8 cellular contexts compared by ENCODE assay signal in genomic region chr1:44775078-44775929, GRCh38. TPM values are rescaled to one million over a fixed set of nuclear protein-coding genes. Genes with fewer than 3 reads are reported as not detected.
DNase-seq lines count a peak whose midpoint lies in the region; ATAC-seq and TF ChIP-seq lines count a peak whose summit lies in the region.

Gene RPS8, plus strand, starts transcription at chr1:44775540. Its CDS starts 57 bp downstream, at chr1:44775597.

- H3K4me3 Mint-ChIP-seq in activated naive CD4-positive, alpha-beta T cell treated with anti-CD3 and anti-CD28 coated beads, Interleukin-2, amount 50 U/mL, for 24 hours, result peak within 1 kb of the TSS; percentile 97

- H3K27ac Mint-ChIP-seq in activated naive CD4-positive, alpha-beta T cell treated with anti-CD3 and anti-CD28 coated beads, Interleukin-2, amount 50 U/mL, for 24 hours, result peak within 1 kb of the TSS; percentile 99

- peaks cover 30% of the 10 kb centered on the region for H3K36me3 Mint-ChIP-seq in activated naive CD4-positive, alpha-beta T cell treated with anti-CD3 and anti-CD28 coated beads, Interleukin-2, amount 50 U/mL, for 24 hours

- peak within 1 kb of the TSS; percentile 90 for H3K4me3 ChIP-seq in GM08714 (ENCODE audit: low read length)

- peak; percentile 71 for ATAC-seq in HG02571 (IDR thresholded peaks at IDR 0.05; ENCODE audit: unreplicated experiment)
- peak; percentile 88 for ATAC-seq in SK-N-SH treated with all-trans-retinoic acid at 6 μM for 48 hours
- peak; percentile 90 for ATAC-seq in omental fat pad (ENCODE audit: low FRiP score)

- TF ChIP-seq CTCF in omental fat pad (IDR thresholded peaks at IDR 0.05), result no peak

- no peaks in the 10 kb centered on the region for H3K9me3 Mint-ChIP-seq in activated naive CD4-positive, alpha-beta T cell treated with anti-CD3 and anti-CD28 coated beads, Interleukin-2, amount 50 U/mL, for 24 hours

- H3K27me3 Mint-ChIP-seq in activated naive CD4-positive, alpha-beta T cell treated with anti-CD3 and anti-CD28 coated beads, Interleukin-2, amount 50 U/mL, for 24 hours, result no peaks in the 10 kb centered on the region

- H3K4me1 Mint-ChIP-seq in activated naive CD4-positive, alpha-beta T cell treated with anti-CD3 and anti-CD28 coated beads, Interleukin-2, amount 50 U/mL, for 24 hours, result peaks cover 34% of the 10 kb centered on the region

- DNase-seq in NCI-H1048 (lab: John Stamatoyannopoulos, UW) (peak; percentile 89), glomerular visceral epithelial cell (ENCODE audit: extremely low spot score) (peak; percentile 91), omental fat pad (ENCODE audit: low spot score) (peak; percentile 87)

- H3K27ac ChIP-seq in temporal lobe (ENCODE audit: low read depth, low read length), result peak within 1 kb of the TSS; percentile 85

TF ChIP-seq in SK-N-SH treated with all-trans-retinoic acid at 6 μM for 48 hours, 23 proteins besides CTCF, POLR2A, EP300 and RAD21:
- TF ChIP-seq TCF4 (CRISPR knock-in tag; IDR thresholded peaks at IDR 0.05; ENCODE audit: borderline replicate concordance) (no peak), ESRRG (CRISPR knock-in tag; IDR thresholded peaks at IDR 0.05) (no peak), ARNTL (CRISPR knock-in tag; IDR thresholded peaks at IDR 0.05; ENCODE audit: borderline replicate concordance, low read depth) (no peak), ZFP30 (CRISPR knock-in tag; IDR thresholded peaks at IDR 0.05) (no peak), ZNF70 (CRISPR knock-in tag; IDR thresholded peaks at IDR 0.05) (no peak; the same call in 1 of the 2 replicates), ZFP3 (CRISPR knock-in tag; IDR thresholded peaks at IDR 0.05) (no peak), POU6F1 (CRISPR knock-in tag; IDR thresholded peaks at IDR 0.05; ENCODE audit: borderline replicate concordance, low read depth) (no peak)

RNA-seq across cellular contexts. Expression of gene RPS8, which starts in this region (rescaled TPM):
- total RNA-seq in omental fat pad (1,000 to 10,000 TPM; 1,945 to 2,684 (median 2,276) TPM), temporal lobe (1,009 TPM)

Comparison
In these comparisons a context has a peak if more than half of its experiments do, and no peak if none do; other contexts are left out.
1. Peak in every context shown above with its lines: DNase-seq, ATAC-seq, H3K4me3 ChIP-seq and H3K27ac ChIP-seq.